ENCODE assay signal across 20 cellular contexts in genomic region chr2:216882876-216883275, GRCh38. TPM values are rescaled to one million over a fixed set of nuclear protein-coding genes. Genes with fewer than 3 reads are reported as not detected.
"Had no signal": no experiment of that assay in that cellular context is flagged by ENCODE, and none has a peak within 500 bp of the region (broad histone marks: within the 10 kb centered on the region; RNA-seq: fewer than 3 reads in every experiment).

No MANE protein-coding gene starts in this region.

- H3K36me3 ChIP-seq: pancreas had no signal

- H3K27ac Mint-ChIP-seq: activated CD4-positive, alpha-beta T cell treated with anti-CD3 and anti-CD28 coated beads for 36 hours; effector memory CD8-positive, alpha-beta T cell had no signal

- H3K4me1 ChIP-seq: pancreas had no signal

- H3K27me3 ChIP-seq: pancreas had no signal

- H3K9me3 ChIP-seq: mucosa of descending colon, pancreas had no signal

- H3K4me3 ChIP-seq: lung, mucosa of descending colon, pancreas, SK-N-MC had no signal

- H3K9me3 Mint-ChIP-seq: effector memory CD8-positive, alpha-beta T cell had no signal

- H3K27ac ChIP-seq: pancreas, SK-N-MC had no signal

- ATAC-seq: activated CD4-positive, alpha-beta T cell treated with anti-CD3 and anti-CD28 coated beads for 36 hours; effector memory CD8-positive, alpha-beta T cell; mucosa of descending colon; naive thymus-derived CD4-positive, alpha-beta T cell; pancreas had no signal

- H3K4me3 Mint-ChIP-seq: activated CD4-positive, alpha-beta T cell treated with anti-CD3 and anti-CD28 coated beads for 36 hours; effector memory CD8-positive, alpha-beta T cell; naive thymus-derived CD4-positive, alpha-beta T cell had no signal

- H3K27me3 Mint-ChIP-seq: activated CD4-positive, alpha-beta T cell treated with anti-CD3 and anti-CD28 coated beads for 36 hours had no signal

- DNase-seq: activated CD4-positive, alpha-beta T cell treated with anti-CD3 and anti-CD28 coated beads for 36 hours; activated CD8-positive, alpha-beta memory T cell treated with anti-CD3 and anti-CD28 coated beads, Interleukin-2, amount 50 U/mL, for 48 hours; activated gamma-delta T cell treated with Interleukin-2 at 50 U/mL for 16 hours; anterior cingulate cortex; dermis blood vessel endothelial cell; effector memory CD8-positive, alpha-beta T cell; foreskin melanocyte; head of caudate nucleus; mucosa of descending colon; naive thymus-derived CD4-positive, alpha-beta T cell; pancreas; stimulated activated CD4-positive, alpha-beta T cell treated with anti-CD3 and anti-CD28 coated beads, Interleukin-4, amount 100 ng/mL, for 24 hours; stimulated activated naive CD4-positive, alpha-beta T cell; T-helper 1 cell; T1000; trophoblast cell had no signal

RNA-seq across cellular contexts. Expression of gene TNP1, which starts 23.0 kb away (rescaled TPM):
- total RNA-seq: activated CD4-positive, alpha-beta T cell treated with anti-CD3 and anti-CD28 coated beads for 36 hours; cerebellum; dermis blood vessel endothelial cell; fibroblast of lung; lung; mucosa of descending colon; naive thymus-derived CD4-positive, alpha-beta T cell; pancreas had no signal
- polyA plus RNA-seq: fibroblast of lung; lung; naive thymus-derived CD4-positive, alpha-beta T cell; pancreas had no signal
